20 cellular contexts compared by ENCODE assay signal in genomic region chr4:150457802-150458201, GRCh38.
"Had no signal": no experiment of that assay in that cellular context is flagged by ENCODE, and none has a peak within 500 bp of the region (broad histone marks: within the 10 kb centered on the region; RNA-seq: fewer than 3 reads in every experiment).

No MANE protein-coding gene starts in this region.

- H3K27ac ChIP-seq: neutrophil, psoas muscle, right lobe of liver, stomach, thoracic aorta, transverse colon had no signal

- H3K4me1 ChIP-seq: psoas muscle, right lobe of liver, transverse colon had no signal

- H3K36me3 ChIP-seq: neutrophil, right lobe of liver, thoracic aorta, transverse colon had no signal

- DNase-seq: effector memory CD4-positive, alpha-beta T cell; foreskin fibroblast; immature natural killer cell; kidney; left colon; left ventricle myocardium superior; mesendoderm; naive thymus-derived CD4-positive, alpha-beta T cell; nephron progenitor cell; psoas muscle; retina; right lobe of liver; stimulated activated CD4-positive, alpha-beta T cell treated with anti-CD3 and anti-CD28 coated beads, Interleukin-2, amount 100 ng/mL, for 24 hours; stimulated activated CD4-positive, alpha-beta T cell treated with anti-CD3 and anti-CD28 coated beads, Interleukin-4, amount 100 ng/mL, for 4 hours; stimulated activated naive CD4-positive, alpha-beta T cell; stomach; substantia nigra; transverse colon had no signal

- H3K4me3 ChIP-seq: psoas muscle, right lobe of liver, stomach, thoracic aorta, transverse colon had no signal

- H3K9me3 ChIP-seq: neutrophil, right lobe of liver, stomach, thoracic aorta, transverse colon had no signal

- H3K27me3 ChIP-seq: neutrophil, right lobe of liver, stomach, transverse colon had no signal
